Comparison of ENCODE assay signal across 1 cellular context in genomic region chr1:16250547-16251251, GRCh38.
TF ChIP-seq lines count a peak whose summit lies in the region.

No MANE protein-coding gene starts in this region.

TF ChIP-seq in SK-N-SH, 30 proteins besides CTCF, POLR2A, EP300 and RAD21 (continued from another document):
- TF ChIP-seq, protein P1, sequence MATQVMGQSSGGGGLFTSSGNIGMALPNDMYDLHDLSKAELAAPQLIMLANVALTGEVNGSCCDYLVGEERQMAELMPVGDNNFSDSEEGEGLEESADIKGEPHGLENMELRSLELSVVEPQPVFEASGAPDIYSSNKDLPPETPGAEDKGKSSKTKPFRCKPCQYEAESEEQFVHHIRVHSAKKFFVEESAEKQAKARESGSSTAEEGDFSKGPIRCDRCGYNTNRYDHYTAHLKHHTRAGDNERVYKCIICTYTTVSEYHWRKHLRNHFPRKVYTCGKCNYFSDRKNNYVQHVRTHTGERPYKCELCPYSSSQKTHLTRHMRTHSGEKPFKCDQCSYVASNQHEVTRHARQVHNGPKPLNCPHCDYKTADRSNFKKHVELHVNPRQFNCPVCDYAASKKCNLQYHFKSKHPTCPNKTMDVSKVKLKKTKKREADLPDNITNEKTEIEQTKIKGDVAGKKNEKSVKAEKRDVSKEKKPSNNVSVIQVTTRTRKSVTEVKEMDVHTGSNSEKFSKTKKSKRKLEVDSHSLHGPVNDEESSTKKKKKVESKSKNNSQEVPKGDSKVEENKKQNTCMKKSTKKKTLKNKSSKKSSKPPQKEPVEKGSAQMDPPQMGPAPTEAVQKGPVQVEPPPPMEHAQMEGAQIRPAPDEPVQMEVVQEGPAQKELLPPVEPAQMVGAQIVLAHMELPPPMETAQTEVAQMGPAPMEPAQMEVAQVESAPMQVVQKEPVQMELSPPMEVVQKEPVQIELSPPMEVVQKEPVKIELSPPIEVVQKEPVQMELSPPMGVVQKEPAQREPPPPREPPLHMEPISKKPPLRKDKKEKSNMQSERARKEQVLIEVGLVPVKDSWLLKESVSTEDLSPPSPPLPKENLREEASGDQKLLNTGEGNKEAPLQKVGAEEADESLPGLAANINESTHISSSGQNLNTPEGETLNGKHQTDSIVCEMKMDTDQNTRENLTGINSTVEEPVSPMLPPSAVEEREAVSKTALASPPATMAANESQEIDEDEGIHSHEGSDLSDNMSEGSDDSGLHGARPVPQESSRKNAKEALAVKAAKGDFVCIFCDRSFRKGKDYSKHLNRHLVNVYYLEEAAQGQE (IDR thresholded peaks at IDR 0.05; ENCODE audit: low read depth, low read length) = no peak
- TF ChIP-seq EZH2phosphoT487 (IDR thresholded peaks at IDR 0.05; ENCODE audit: borderline replicate concordance, low read depth) (no peak), RFX5 (IDR thresholded peaks at IDR 0.05; ENCODE audit: low read length) (no peak), MEF2A (IDR thresholded peaks at IDR 0.05; ENCODE audit: borderline replicate concordance, low read depth) (no peak), ELF1 (IDR thresholded peaks at IDR 0.05) (no peak)
